16 cellular contexts compared by ENCODE assay signal in the genomic region with DNA sequence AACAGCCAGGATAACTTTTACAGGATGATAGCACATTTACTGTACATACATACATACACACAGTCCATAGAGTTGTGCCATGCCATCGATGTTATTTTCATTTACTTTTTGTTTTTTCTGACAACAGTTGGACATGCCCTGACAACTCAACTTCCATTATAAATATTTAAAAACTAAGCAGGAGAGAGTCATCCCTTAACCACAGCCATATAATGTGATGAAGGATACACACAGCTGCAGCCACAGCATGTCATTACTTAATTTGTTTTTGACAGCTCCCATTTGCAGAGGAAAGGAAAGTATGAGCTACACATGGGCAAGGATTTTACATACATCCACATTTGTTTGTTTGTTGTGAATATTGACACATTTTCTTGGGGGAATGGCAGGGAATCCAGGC.
DNase-seq lines count a peak whose midpoint lies in the region; ATAC-seq and TF ChIP-seq lines count a peak whose summit lies in the region.
"Had no signal": no experiment of that assay in that cellular context is flagged by ENCODE, and none has a peak within 500 bp of the region (broad histone marks: within the 10 kb centered on the region; RNA-seq: fewer than 3 reads in every experiment).

No MANE protein-coding gene starts in this region.

- POLR2A ChIA-PET in MCF 10A (lab: Yijun Ruan, JAX), result interaction anchor here (0.8 to 1.2 kb wide), 2 partner anchors 9 to 11 kb away, joined by 3 read pairs; no protein-coding TSS in a partner anchor

- H3K79me1 ChIP-seq in mesenchymal stem cell (replicated peaks; ENCODE audit: low read length, poor library complexity, severe bottlenecking), result no peaks in the 10 kb centered on the region

- no peak overlapping the region for H2BK12ac ChIP-seq in mesenchymal stem cell (ENCODE audit: low read length in 2 of 2)

- no peak overlapping the region for H3K4me3 ChIP-seq in breast epithelium
- H3K4me3 ChIP-seq in epithelial cell of esophagus (ENCODE audit: low read length), result no peak overlapping the region
- H3K4me3 ChIP-seq in mesenchymal stem cell (ENCODE audit: insufficient read depth in 1 of 2, low read depth in 1 of 2, low read length in 2 of 2), result no peak overlapping the region
- H3K4me3 ChIP-seq in heart right ventricle, result no peak overlapping the region

- no peak overlapping the region for H3K23ac ChIP-seq in mesenchymal stem cell (ENCODE audit: low read length in 2 of 2)

- H3K4me1 ChIP-seq in breast epithelium (no peaks in the 10 kb centered on the region), mesenchymal stem cell (ENCODE audit: control insufficient read depth, insufficient read depth, low read depth, low read length) (peaks cover 2% of the 10 kb centered on the region), heart right ventricle (no peaks in the 10 kb centered on the region)

- 100% methylated on average over 1 of the region's 1 CpG for WGBS in mesenchymal stem cell
- 89 to 90% methylated on average over 1 of the region's 1 CpG for WGBS in heart right ventricle, 2 donors

- no peak overlapping the region for H3K4me2 ChIP-seq in mesenchymal stem cell (ENCODE audit: low read length, poor library complexity, severe bottlenecking)

- H3K9me3 ChIP-seq in breast epithelium (no peaks in the 10 kb centered on the region), mesenchymal stem cell (ENCODE audit: control insufficient read depth, low read length) (no peaks in the 10 kb centered on the region), heart right ventricle (no peaks in the 10 kb centered on the region)

- H2AFZ ChIP-seq in mesenchymal stem cell (ENCODE audit: low read depth, low read length), result no peak overlapping the region

- H3K18ac ChIP-seq in mesenchymal stem cell (ENCODE audit: low read depth in 1 of 2, low read length in 2 of 2), result no peak overlapping the region

- no peak overlapping the region for H3K9ac ChIP-seq in mesenchymal stem cell (ENCODE audit: low read length)

- H3K36me3 Mint-ChIP-seq in MCF 10A (ENCODE audit: insufficient read depth, unreplicated experiment), result no peaks in the 10 kb centered on the region

- intact Hi-C loops in MCF 10A (cut with micrococcal nuclease) (no loop called here), breast epithelium (cut with DNase I; ENCODE audit: low total_unique reads) (no loop called here), heart right ventricle (cut with DNase I) (no loop called here)

- no peaks in the 10 kb centered on the region for H3K4me1 Mint-ChIP-seq in MCF 10A (ENCODE audit: insufficient read depth, unreplicated experiment)

- no TSS peak for BruUV-seq in MCF 10A (replicated peaks; lab: Mats Ljungman, UMichigan)

- H4K91ac ChIP-seq in mesenchymal stem cell (ENCODE audit: low read length), result no peak overlapping the region

- no peak overlapping the region for H3K14ac ChIP-seq in mesenchymal stem cell (ENCODE audit: low read length in 2 of 2)

- no peak for DNase-seq in MCF 10A (ENCODE audit: unreplicated experiment)
- no peak for DNase-seq in breast epithelium (ENCODE audit: low spot score in 2 of 2)
- peak; percentile 62 for DNase-seq in epithelial cell of esophagus (ENCODE audit: low read depth)
- DNase-seq in mesenchymal stem cell, result peak; percentile 18
- no peak for DNase-seq in GM10266 (ENCODE audit: extremely low spot score)
- DNase-seq in NK-92 treated with Interleukin-12 subunit alpha and Interleukin-12 subunit beta, amount 100 ng/mL, for 24 hours (lab: John Stamatoyannopoulos, UW), result no peak
- DNase-seq in heart right ventricle, result no peak
- DNase-seq in EL, result no peak
- DNase-seq: DMS 273 treated with DMSO at 0.1 percent for 48 hours, GF-D8, GOT3, NCI-H1417 treated with DMSO at 0.1 percent for 48 hours, NCI-H1930, NCI-H446, NCI-H774 had no signal

- no peaks in the 10 kb centered on the region for H3K36me3 ChIP-seq in breast epithelium
- H3K36me3 ChIP-seq in mesenchymal stem cell (ENCODE audit: control insufficient read depth in 1 of 2, insufficient read depth in 2 of 2, low read depth in 1 of 2, low read length in 2 of 2), result no peaks in the 10 kb centered on the region
- no peaks in the 10 kb centered on the region for H3K36me3 ChIP-seq in heart right ventricle

- CTCF ChIA-PET in MCF 10A (lab: Yijun Ruan, JAX), result interaction anchor here (1.0 to 1.8 kb wide), 2 partner anchors 11 to 500 kb away, joined by 3 to 9 read pairs; no protein-coding TSS in a partner anchor

- TF ChIP-seq POLR2A in breast epithelium (IDR thresholded peaks at IDR 0.05), result no peak

- no peak overlapping the region for H3K4ac ChIP-seq in mesenchymal stem cell (ENCODE audit: low read depth in 1 of 2, low read length in 2 of 2)

- no peak overlapping the region for H2AK5ac ChIP-seq in mesenchymal stem cell (ENCODE audit: low read length, severe bottlenecking)

- ATAC-seq in heart right ventricle, result no peak

- TF ChIP-seq CTCF in MCF 10A (IDR thresholded peaks at IDR 0.05; ENCODE audit: unreplicated experiment) (no peak), breast epithelium (IDR thresholded peaks at IDR 0.05) (no peak), epithelial cell of esophagus (IDR thresholded peaks at IDR 0.05; ENCODE audit: insufficient read depth, low read depth, low read length, missing control alignments) (no peak), GM10266 (IDR thresholded peaks at IDR 0.05; ENCODE audit: control insufficient read depth, insufficient read depth, low read depth, missing control alignments) (no peak), heart right ventricle (IDR thresholded peaks at IDR 0.05) (no peak)

- no peaks in the 10 kb centered on the region for H3K9me3 Mint-ChIP-seq in MCF 10A (ENCODE audit: unreplicated experiment)

- peaks cover 9% of the 10 kb centered on the region for H3K27me3 Mint-ChIP-seq in MCF 10A (ENCODE audit: insufficient read depth, unreplicated experiment)

- no peak overlapping the region for H2BK15ac ChIP-seq in mesenchymal stem cell (ENCODE audit: low read depth, poor library complexity, severe bottlenecking)

- peak overlapping the region; percentile 28 for H3K27ac Mint-ChIP-seq in MCF 10A (ENCODE audit: low read depth, unreplicated experiment)

- H2BK120ac ChIP-seq in mesenchymal stem cell (ENCODE audit: low read depth, low read length), result no peak overlapping the region

- H3K27me3 ChIP-seq in breast epithelium (no peaks in the 10 kb centered on the region), mesenchymal stem cell (ENCODE audit: control insufficient read depth in 1 of 2, insufficient read depth in 1 of 2, low read length in 2 of 2) (no peaks in the 10 kb centered on the region), heart right ventricle (peaks cover 0 to 4% (median 0%) of the 10 kb centered on the region in 7 donors)

- no peak overlapping the region for H3K4me3 Mint-ChIP-seq in MCF 10A (ENCODE audit: unreplicated experiment)

- no peak overlapping the region for H4K8ac ChIP-seq in mesenchymal stem cell (ENCODE audit: low read length)

- H3K27ac ChIP-seq in breast epithelium (no peak overlapping the region), mesenchymal stem cell (ENCODE audit: low read length, poor library complexity, severe bottlenecking) (no peak overlapping the region), heart right ventricle (no peak overlapping the region)
- H3K27ac ChIP-seq: C4-2B had no signal

- no peak overlapping the region for H2BK5ac ChIP-seq in mesenchymal stem cell (ENCODE audit: low read depth, low read length, poor library complexity, severe bottlenecking)

Comparison
In these comparisons a context has a peak if more than half of its experiments do, and no peak if none do; other contexts are left out.
1. DNase-seq: peak in epithelial cell of esophagus (single experiment) and mesenchymal stem cell (single experiment); none in MCF 10A (single experiment), breast epithelium (0 of 2), GM10266 (single experiment), NK-92 treated with Interleukin-12 subunit alpha and Interleukin-12 subunit beta, amount 100 ng/mL, for 24 hours (single experiment), heart right ventricle (0 of 2) and EL (single experiment).